ENCODE assay signal across 9 cellular contexts in the genomic region with DNA sequence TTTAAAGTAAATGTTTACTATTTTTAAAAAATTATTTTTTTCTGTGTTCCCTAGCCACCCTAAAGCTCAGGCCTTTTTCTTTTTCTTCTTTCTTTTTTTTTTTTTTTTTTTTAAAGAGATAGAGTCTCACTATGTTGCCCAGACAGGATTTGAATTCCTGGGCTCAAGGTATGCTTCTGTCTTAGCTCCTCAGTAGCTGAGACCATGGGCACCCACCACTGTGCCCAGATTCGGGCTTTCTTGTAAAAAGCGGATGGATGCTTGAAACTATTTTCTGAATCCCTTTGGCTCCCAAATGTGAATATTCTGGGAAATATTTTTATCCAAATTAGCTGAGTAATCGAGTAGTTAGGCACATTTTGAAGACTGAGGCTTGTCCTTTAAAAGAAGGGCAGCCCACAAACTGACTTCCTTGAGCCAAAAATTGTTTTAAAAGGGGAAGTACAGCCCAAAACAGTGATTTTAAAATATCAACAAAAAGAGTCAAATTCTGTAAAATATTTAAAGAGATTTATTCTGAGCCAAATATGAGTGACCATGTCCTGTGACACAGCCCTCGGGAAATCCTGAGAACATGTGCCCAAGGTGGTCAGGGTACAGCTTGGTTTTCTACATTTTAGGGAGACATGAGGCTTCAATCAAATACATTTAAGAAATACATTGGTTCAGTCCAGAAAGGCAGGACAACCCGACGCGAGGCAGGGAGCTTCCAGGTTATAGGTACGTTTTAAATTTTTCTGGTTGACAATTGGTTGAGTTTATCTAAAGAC. TPM values are rescaled to one million over a fixed set of nuclear protein-coding genes. Genes with fewer than 3 reads are reported as not detected.
DNase-seq lines count a peak whose midpoint lies in the region; ATAC-seq and TF ChIP-seq lines count a peak whose summit lies in the region.
"Had no signal": no experiment of that assay in that cellular context is flagged by ENCODE, and none has a peak within 500 bp of the region (broad histone marks: within the 10 kb centered on the region; RNA-seq: fewer than 3 reads in every experiment).

No MANE protein-coding gene starts in this region.

- peak overlapping the region; percentile 59 for H3K4me3 Mint-ChIP-seq in activated naive CD4-positive, alpha-beta T cell treated with anti-CD3 and anti-CD28 coated beads, Interleukin-2, amount 50 U/mL, for 24 hours

- intact Hi-C loops in breast epithelium (cut with DNase I; ENCODE audit: low total_unique reads) (no loop called here), aorta (cut with DNase I) (loop anchor here in 1 of 2 donors (2.0 to 10.0 kb wide), 2 partner anchors 61 to 99 kb away; no protein-coding TSS in a partner anchor)

- peaks cover 0 to 8% of the 10 kb centered on the region in 2 donors for H3K4me1 ChIP-seq in breast epithelium
- peaks cover 18% of the 10 kb centered on the region for H3K4me1 ChIP-seq in mucosa of stomach (ENCODE audit: control insufficient read depth, insufficient read depth, low read length)
- peaks cover 0 to 4% of the 10 kb centered on the region in 2 donors for H3K4me1 ChIP-seq in aorta (ENCODE audit: control insufficient read depth in 1 of 2, insufficient read depth in 2 of 2, low read length in 2 of 2)

- H3K27me3 Mint-ChIP-seq in activated naive CD4-positive, alpha-beta T cell treated with anti-CD3 and anti-CD28 coated beads, Interleukin-2, amount 50 U/mL, for 24 hours: peaks cover 1% of the 10 kb centered on the region

- H3K27ac Mint-ChIP-seq in activated naive CD4-positive, alpha-beta T cell treated with anti-CD3 and anti-CD28 coated beads, Interleukin-2, amount 50 U/mL, for 24 hours: peak overlapping the region; percentile 68
- H3K27ac Mint-ChIP-seq in activated naive CD4-positive, alpha-beta T cell treated with anti-CD3 and anti-CD28 coated beads, Interleukin-2, amount 50 U/mL, for 72 hours: peak overlapping the region in 1 of 2 donors; percentile 79

- peak overlapping the region; percentile 89 to 91 for H3K27ac ChIP-seq in breast epithelium
- peak overlapping the region; percentile 67 to 75 for H3K27ac ChIP-seq in aorta (ENCODE audit: low read depth in 1 of 2, low read length in 2 of 2)

- DNase-seq in activated naive CD4-positive, alpha-beta T cell treated with anti-CD3 and anti-CD28 coated beads, Interleukin-2, amount 50 U/mL, for 72 hours (ENCODE audit: low spot score in 2 of 2): no peak
- DNase-seq in breast epithelium (ENCODE audit: low spot score in 2 of 2) (no peak), aorta (no peak), UCSD-AML1 (lab: John Stamatoyannopoulos, UW; ENCODE audit: unreplicated experiment) (no peak)

- H3K9me3 ChIP-seq in breast epithelium (no peaks in the 10 kb centered on the region), mucosa of stomach (ENCODE audit: control insufficient read depth, low read length) (no peaks in the 10 kb centered on the region), aorta (ENCODE audit: control insufficient read depth, low read length) (no peaks in the 10 kb centered on the region)

- H3K27me3 ChIP-seq in breast epithelium (no peaks in the 10 kb centered on the region), mucosa of stomach (ENCODE audit: control insufficient read depth, insufficient read depth, low read length) (no peaks in the 10 kb centered on the region), aorta (ENCODE audit: control insufficient read depth in 1 of 2, insufficient read depth in 2 of 2, low read length in 1 of 2) (no peaks in the 10 kb centered on the region)

- no peaks in the 10 kb centered on the region for H3K36me3 Mint-ChIP-seq in activated naive CD4-positive, alpha-beta T cell treated with anti-CD3 and anti-CD28 coated beads, Interleukin-2, amount 50 U/mL, for 24 hours
- H3K36me3 Mint-ChIP-seq in activated naive CD4-positive, alpha-beta T cell treated with anti-CD3 and anti-CD28 coated beads, Interleukin-2, amount 50 U/mL, for 72 hours: peaks cover 0 to 2% of the 10 kb centered on the region in 2 donors

- TF ChIP-seq CTCF in breast epithelium (IDR thresholded peaks at IDR 0.05): no peak

- no peak for ATAC-seq in activated naive CD4-positive, alpha-beta T cell treated with anti-CD3 and anti-CD28 coated beads, Interleukin-2, amount 50 U/mL, for 72 hours
- ATAC-seq in aorta (ENCODE audit: low FRiP score) (peak; percentile 59), HG03432 (IDR thresholded peaks at IDR 0.05; ENCODE audit: unreplicated experiment) (no peak), GM21528 (IDR thresholded peaks at IDR 0.05; ENCODE audit: low FRiP score, unreplicated experiment) (no peak)

- H3K9me3 Mint-ChIP-seq in activated naive CD4-positive, alpha-beta T cell treated with anti-CD3 and anti-CD28 coated beads, Interleukin-2, amount 50 U/mL, for 24 hours: no peaks in the 10 kb centered on the region
- no peaks in the 10 kb centered on the region for H3K9me3 Mint-ChIP-seq in activated naive CD4-positive, alpha-beta T cell treated with anti-CD3 and anti-CD28 coated beads, Interleukin-2, amount 50 U/mL, for 72 hours

- peak overlapping the region; percentile 76 for H3K9ac ChIP-seq in mucosa of stomach (ENCODE audit: low read length)

- no peak for TF ChIP-seq POLR2A in breast epithelium (IDR thresholded peaks at IDR 0.05)

- peak overlapping the region; percentile 82 to 88 (median 87) for H3K4me3 ChIP-seq in breast epithelium
- H3K4me3 ChIP-seq in mucosa of stomach (ENCODE audit: low read length): peak overlapping the region; percentile 96
- peak overlapping the region; percentile 84 to 95 for H3K4me3 ChIP-seq in aorta (ENCODE audit: low read length in 2 of 2)

- H3K4me1 Mint-ChIP-seq in activated naive CD4-positive, alpha-beta T cell treated with anti-CD3 and anti-CD28 coated beads, Interleukin-2, amount 50 U/mL, for 24 hours: peaks cover 27% of the 10 kb centered on the region

- 3% methylated on average over 8 of the region's 8 CpGs for WGBS in aorta, 2 donors

- no peaks in the 10 kb centered on the region for H3K36me3 ChIP-seq in breast epithelium
- no peaks in the 10 kb centered on the region for H3K36me3 ChIP-seq in mucosa of stomach (ENCODE audit: control insufficient read depth, insufficient read depth, low read length)
- H3K36me3 ChIP-seq in aorta (ENCODE audit: control insufficient read depth in 1 of 2, insufficient read depth in 2 of 2, low read length in 1 of 2): no peaks in the 10 kb centered on the region

RNA-seq across cellular contexts. Expression of a gene that starts 28.8 kb away (rescaled TPM):
- not detected for total RNA-seq in activated naive CD4-positive, alpha-beta T cell treated with anti-CD3 and anti-CD28 coated beads, Interleukin-2, amount 50 U/mL, for 72 hours
- not detected for total RNA-seq in breast epithelium
- total RNA-seq in aorta: not detected
- polyA plus RNA-seq in aorta: not detected
- total RNA-seq: glomerular endothelial cell had no signal
